10 cellular contexts compared by ENCODE assay signal in genomic region chr5:147508711-147509040, GRCh38. TPM values are rescaled to one million over a fixed set of nuclear protein-coding genes. Genes with fewer than 3 reads are reported as not detected.
DNase-seq lines count a peak whose midpoint lies in the region; ATAC-seq and TF ChIP-seq lines count a peak whose summit lies in the region.
"Had no signal": no experiment of that assay in that cellular context is flagged by ENCODE, and none has a peak within 500 bp of the region (broad histone marks: within the 10 kb centered on the region; RNA-seq: fewer than 3 reads in every experiment).

No MANE protein-coding gene starts in this region.

- H3K4me1 ChIP-seq in HUES64 (ENCODE audit: insufficient read depth, low read length) (peaks cover 16% of the 10 kb centered on the region), mammary epithelial cell (ENCODE audit: insufficient read depth, low read length) (peaks cover 17% of the 10 kb centered on the region), HAP-1 (no peaks in the 10 kb centered on the region)

- H3K36me3 ChIP-seq in HUES64 (ENCODE audit: insufficient read depth, low read length): peaks cover 6% of the 10 kb centered on the region; the same call in 1 of the 2 replicates
- no peaks in the 10 kb centered on the region for H3K36me3 ChIP-seq in mammary epithelial cell (ENCODE audit: insufficient read depth, low read length)
- H3K36me3 ChIP-seq in kidney epithelial cell (ENCODE audit: control insufficient read depth, insufficient read depth, low read length): no peaks in the 10 kb centered on the region
- no peaks in the 10 kb centered on the region for H3K36me3 ChIP-seq in HAP-1 (replicated peaks)

- peaks cover 43 to 55% of the 10 kb centered on the region in 2 donors for H3K27me3 Mint-ChIP-seq in stimulated activated naive B cell treated with anti-CD40 and anti-IgM and Interleukin-4, amounts not matched to agents 10 μg/mL and 1 μg/mL and 100 μg/mL, for 72 hours

- H3K79me2 ChIP-seq in mammary epithelial cell (ENCODE audit: insufficient read depth, low read length): peaks cover 8% of the 10 kb centered on the region

- BruUV-seq in mammary epithelial cell (replicated peaks; lab: Mats Ljungman, UMichigan): no TSS peak

- WGBS in HUES64: 26% methylated on average over 7 of the region's 7 CpGs
- 19% methylated on average over 7 of the region's 7 CpGs for WGBS in mammary epithelial cell (ENCODE audit: low coverage, missing lambda C conversion rate)

- DNase-seq in mammary epithelial cell (peak; percentile 7), kidney epithelial cell (ENCODE audit: low read depth) (no peak), NCI-H2029 treated with DMSO at 0.1 percent for 48 hours (lab: John Stamatoyannopoulos, UW) (no peak), HAP-1 (ENCODE audit: low spot score in 2 of 2) (no peak), pons (ENCODE audit: low spot score) (no peak)
- DNase-seq in stimulated activated naive B cell treated with anti-CD40 and anti-IgM and Interleukin-4, amounts not matched to agents 10 μg/mL and 1 μg/mL and 100 μg/mL, for 72 hours: no peak
- no peak for DNase-seq in activated CD4-positive, alpha-beta T cell treated with anti-CD3 and anti-CD28 coated beads for 48 hours
- DNase-seq: activated CD8-positive, alpha-beta memory T cell treated with anti-CD3 and anti-CD28 coated beads, Interleukin-2, amount 50 U/mL, for 48 hours; GF-D8 had no signal

- in situ Hi-C loops in mammary epithelial cell (cut with MboI; ENCODE audit: low sequenced_read_pairs in 2 of 2) (no loop called here), HAP-1 (cut with MboI; ENCODE audit: low sequenced_read_pairs) (no loop called here)

- peaks cover 4 to 16% of the 10 kb centered on the region in 2 donors for H3K4me1 Mint-ChIP-seq in stimulated activated naive B cell treated with anti-CD40 and anti-IgM and Interleukin-4, amounts not matched to agents 10 μg/mL and 1 μg/mL and 100 μg/mL, for 72 hours

- H3K4me3 Mint-ChIP-seq in stimulated activated naive B cell treated with anti-CD40 and anti-IgM and Interleukin-4, amounts not matched to agents 10 μg/mL and 1 μg/mL and 100 μg/mL, for 72 hours: peak overlapping the region in 1 of 2 donors; percentile 54

- dilution Hi-C loops in mammary epithelial cell (cut with HindIII; ENCODE audit: low sequenced_read_pairs): no loop called here

- CTCF ChIA-PET in mammary epithelial cell (lab: Charles Lee; ENCODE audit: low non-redundant PET): no interaction called here

- H3K9me3 ChIP-seq in HUES64 (ENCODE audit: insufficient read depth, low read depth, low read length) (no peaks in the 10 kb centered on the region), mammary epithelial cell (replicated peaks; ENCODE audit: insufficient read depth, low read length) (no peaks in the 10 kb centered on the region), HAP-1 (no peaks in the 10 kb centered on the region)

- peak overlapping the region; percentile 33 for H3K27ac Mint-ChIP-seq in stimulated activated naive B cell treated with anti-CD40 and anti-IgM and Interleukin-4, amounts not matched to agents 10 μg/mL and 1 μg/mL and 100 μg/mL, for 72 hours

- H2AFZ ChIP-seq in mammary epithelial cell (ENCODE audit: low read depth, low read length): peak overlapping the region; percentile 99

- H3K27ac ChIP-seq in HUES64 (ENCODE audit: low read depth, low read length) (no peak overlapping the region), mammary epithelial cell (ENCODE audit: insufficient read depth, low read depth, low read length) (no peak overlapping the region)

- H3K27me3 ChIP-seq in HUES64 (ENCODE audit: insufficient read depth, low read length): peaks cover 18% of the 10 kb centered on the region
- H3K27me3 ChIP-seq in mammary epithelial cell (ENCODE audit: insufficient read depth, low read length): no peaks in the 10 kb centered on the region
- H3K27me3 ChIP-seq in kidney epithelial cell (ENCODE audit: control insufficient read depth, insufficient read depth, low read length): no peaks in the 10 kb centered on the region
- H3K27me3 ChIP-seq in HAP-1 (ENCODE audit: low read depth): peaks cover 35% of the 10 kb centered on the region

- H3K9ac ChIP-seq in HUES64 (ENCODE audit: low read depth, low read length) (peak overlapping the region; percentile 92), mammary epithelial cell (ENCODE audit: insufficient read depth, low read length) (no peak overlapping the region)

- peak overlapping the region; percentile 100 for H3K4me2 ChIP-seq in mammary epithelial cell (ENCODE audit: insufficient read depth, low read depth, low read length)

- H3K4me3 ChIP-seq in HUES64 (ENCODE audit: low read length): peak overlapping the region; percentile 89
- peak overlapping the region in 2 of 3 experiments; percentile 70 to 77 for H3K4me3 ChIP-seq in mammary epithelial cell (replicated peaks in 1 of 3; ENCODE audit: insufficient read depth in 1 of 3, low read depth in 2 of 3, low read length in 3 of 3)
- H3K4me3 ChIP-seq in kidney epithelial cell (ENCODE audit: low read depth, low read length): peak overlapping the region; percentile 74
- H3K4me3 ChIP-seq in HAP-1: no peak overlapping the region

- ATAC-seq in stimulated activated naive B cell treated with anti-CD40 and anti-IgM and Interleukin-4, amounts not matched to agents 10 μg/mL and 1 μg/mL and 100 μg/mL, for 72 hours (replicated peaks): no peak

- H3K9me3 Mint-ChIP-seq in stimulated activated naive B cell treated with anti-CD40 and anti-IgM and Interleukin-4, amounts not matched to agents 10 μg/mL and 1 μg/mL and 100 μg/mL, for 72 hours: no peaks in the 10 kb centered on the region

- H3K36me3 Mint-ChIP-seq in stimulated activated naive B cell treated with anti-CD40 and anti-IgM and Interleukin-4, amounts not matched to agents 10 μg/mL and 1 μg/mL and 100 μg/mL, for 72 hours: peaks cover 2 to 4% of the 10 kb centered on the region in 2 donors

- TF ChIP-seq CTCF in mammary epithelial cell (conservative IDR thresholded peaks at IDR 0.05 in 1 of 2, IDR thresholded peaks at IDR 0.05 in 1 of 2; ENCODE audit: extremely low read depth in 1 of 2, insufficient read depth in 1 of 2, low read depth in 1 of 2, low read length in 2 of 2): no peak
- TF ChIP-seq CTCF in kidney epithelial cell (IDR thresholded peaks at IDR 0.05; ENCODE audit: insufficient read depth, low read length, poor library complexity, severe bottlenecking): no peak

- no peaks in the 10 kb centered on the region for H4K20me1 ChIP-seq in mammary epithelial cell (ENCODE audit: insufficient read depth, low read length)

- intact Hi-C loops in mammary epithelial cell (cut with micrococcal nuclease): no loop called here

RNA-seq across cellular contexts. Expression of gene DPYSL3, which starts 1.2 kb away (rescaled TPM):
- 234 TPM for polyA plus RNA-seq in HUES64 (2013, experiment 1 of 2)
- 219 TPM for polyA plus RNA-seq in HUES64 (2013, experiment 2 of 2)
- 1 to 10 TPM; 2.8 to 8.8 TPM for total RNA-seq in mammary epithelial cell
- polyA plus RNA-seq in mammary epithelial cell: 13.9 TPM
- polyA minus RNA-seq in mammary epithelial cell: 38.0 TPM
- 39.4 and 42.4 TPM in 2 replicates for total RNA-seq in kidney epithelial cell
